15 cellular contexts compared by ENCODE assay signal in the genomic region with DNA sequence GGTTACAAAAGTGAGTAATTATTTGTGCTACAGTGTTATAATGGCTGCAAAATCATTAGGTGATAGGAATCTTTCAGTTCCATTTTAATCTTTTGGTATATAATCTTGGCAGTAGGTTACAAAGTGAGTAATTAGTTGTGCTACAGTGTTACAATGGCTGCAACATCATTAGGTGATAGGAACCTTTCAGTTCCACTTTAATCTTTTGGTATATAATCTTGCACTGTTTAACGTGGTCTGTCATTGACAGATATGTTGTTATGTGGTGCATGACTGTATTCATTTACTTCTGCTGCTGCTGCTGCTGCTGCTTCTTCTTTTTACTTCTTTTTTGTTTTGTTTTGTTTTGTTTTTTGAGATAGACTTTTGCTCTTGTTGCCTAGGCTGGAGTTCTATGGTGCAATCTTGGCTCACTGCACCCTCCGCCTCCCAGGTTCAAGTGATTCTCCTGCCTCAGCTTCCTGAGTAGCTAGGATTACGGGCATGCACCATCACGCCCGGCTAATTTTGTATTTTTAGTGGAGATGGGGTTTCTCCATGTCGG.
"Had no signal": no experiment of that assay in that cellular context is flagged by ENCODE, and none has a peak within 500 bp of the region (broad histone marks: within the 10 kb centered on the region; RNA-seq: fewer than 3 reads in every experiment).

No MANE protein-coding gene starts in this region.

- FAIRE-seq: keratinocyte had no signal

- H3K4me3 ChIP-seq: body of pancreas, colonic mucosa, esophagus muscularis mucosa, thoracic aorta, upper lobe of right lung had no signal

- ATAC-seq: body of pancreas, left lobe of liver, upper lobe of right lung had no signal

- H3K36me3 ChIP-seq: colonic mucosa, esophagus muscularis mucosa, thoracic aorta, upper lobe of right lung had no signal

- H3K27me3 ChIP-seq: body of pancreas, colonic mucosa, esophagus muscularis mucosa, upper lobe of right lung had no signal

- DNase-seq: activated CD4-positive, alpha-beta T cell treated with anti-CD3 and anti-CD28 coated beads, Interleukin-2, amount 10 ng/mL, durations not matched to agents 7 days and 5 days; activated CD4-positive, CD25-positive, alpha-beta regulatory T cell; activated CD8-positive, alpha-beta memory T cell treated with anti-CD3 and anti-CD28 coated beads, Interleukin-2, amount 50 U/mL, for 48 hours; activated gamma-delta T cell treated with Interleukin-2 at 50 U/mL for 16 hours; amygdala; body of pancreas; central memory CD4-positive, alpha-beta T cell; colonic mucosa; hippocampal formation; stimulated activated CD4-positive, alpha-beta T cell treated with anti-CD3 and anti-CD28 coated beads, Interleukin-1b, Interleukin-23, amount 100 ng/mL, for 48 hours; upper lobe of right lung had no signal
